Comparison of ENCODE assay signal across 19 cellular contexts in genomic region chr10:43042503-43043341, GRCh38. TPM values are rescaled to one million over a fixed set of nuclear protein-coding genes. Genes with fewer than 3 reads are reported as not detected.
DNase-seq lines count a peak whose midpoint lies in the region; ATAC-seq, FAIRE-seq and TF ChIP-seq lines count a peak whose summit lies in the region.
"Had no signal": no experiment of that assay in that cellular context is flagged by ENCODE, and none has a peak within 500 bp of the region (broad histone marks: within the 10 kb centered on the region; RNA-seq: fewer than 3 reads in every experiment).

No MANE protein-coding gene starts in this region.

- no peak for FAIRE-seq in HTR-8/SVneo (lab: Jason Lieb, UNC)
- FAIRE-seq: G401.6, GM12878 had no signal

- CTCF ChIA-PET in A673 (lab: Charles Lee) = no interaction called here

- H3K4me1 Mint-ChIP-seq in T-helper 2 cell treated with Interferon-gamma antibody and Interleukin-4, amounts not matched to agents 5 μg/mL and 100 μg/mL, for 36 hours (ENCODE audit: low read depth) = no peaks in the 10 kb centered on the region

- peaks cover 44% of the 10 kb centered on the region for H3K4me1 ChIP-seq in A673 (ENCODE audit: insufficient read depth, low read length, poor library complexity, severe bottlenecking)

- H3K36me3 ChIP-seq in A673 (ENCODE audit: insufficient read depth, low read length, poor library complexity, severe bottlenecking) = no peaks in the 10 kb centered on the region
- H3K36me3 ChIP-seq in H7 (replicated peaks; ENCODE audit: control insufficient read depth, insufficient read depth, low read length) = no peaks in the 10 kb centered on the region

- ATAC-seq in omental fat pad (ENCODE audit: low FRiP score) (no peak), GM21619 (IDR thresholded peaks at IDR 0.05; ENCODE audit: unreplicated experiment) (no peak)
- ATAC-seq: activated CD8-positive, alpha-beta T cell treated with anti-CD3 and anti-CD28 coated beads, Interleukin-2, amount 10 ng/mL, durations not matched to agents 7 days and 5 days; GM12878; natural killer cell treated with Interleukin-12 subunit alpha and Interleukin-12 subunit beta and Interleukin-15 and Interleukin-18, amount 100 ng/mL, for 72 hours had no signal

- peak overlapping the region; percentile 82 for H3K27ac ChIP-seq in A673 (ENCODE audit: low read depth, low read length, poor library complexity, severe bottlenecking)
- H3K27ac ChIP-seq in coronary artery = no peak overlapping the region

- H3K9me3 ChIP-seq in A673 (ENCODE audit: low read depth, low read length, poor library complexity, severe bottlenecking) = no peaks in the 10 kb centered on the region

- BruUV-seq in A673 (replicated peaks; lab: Mats Ljungman, UMichigan) = no TSS peak

- H3K4me3 ChIP-seq in A673 (ENCODE audit: low read depth, low read length, poor library complexity, severe bottlenecking) (no peak overlapping the region), H7 (ENCODE audit: insufficient read depth, low read depth, low read length) (no peak overlapping the region), coronary artery (no peak overlapping the region)
- H3K4me3 ChIP-seq: GM12878, lung had no signal

- intact Hi-C loops in A673 (cut with micrococcal nuclease; ENCODE audit: unreplicated experiment) = no loop called here

- H3K4me3 Mint-ChIP-seq in T-helper 2 cell treated with Interferon-gamma antibody and Interleukin-4, amounts not matched to agents 5 μg/mL and 100 μg/mL, for 36 hours = no peak overlapping the region
- H3K4me3 Mint-ChIP-seq: activated CD8-positive, alpha-beta T cell treated with anti-CD3 and anti-CD28 coated beads, Interleukin-2, amount 10 ng/mL, durations not matched to agents 7 days and 5 days; natural killer cell treated with Interleukin-12 subunit alpha and Interleukin-12 subunit beta and Interleukin-15 and Interleukin-18, amount 100 ng/mL, for 72 hours had no signal

- DNase-seq in A673 (ENCODE audit: low spot score) = no peak
- peak; percentile 87 for DNase-seq in H7
- DNase-seq in coronary artery (ENCODE audit: low spot score) = peak; percentile 29
- DNase-seq in omental fat pad (ENCODE audit: low spot score) = peak; percentile 20
- no peak for DNase-seq in GOT3 (lab: John Stamatoyannopoulos, UW)
- no peak for DNase-seq in HTR-8/SVneo (ENCODE audit: insufficient read length, low spot score)
- DNase-seq in T-helper 2 cell treated with Interferon-gamma antibody and Interleukin-4, amounts not matched to agents 5 μg/mL and 100 μg/mL, for 36 hours (ENCODE audit: low spot score) = no peak
- DNase-seq: activated CD8-positive, alpha-beta T cell treated with anti-CD3 and anti-CD28 coated beads, Interleukin-2, amount 10 ng/mL, durations not matched to agents 7 days and 5 days; Calu3; cerebellar nuclear complex; foreskin fibroblast; NCI-H187 treated with DMSO at 0.1 percent for 48 hours; NCI-H446 treated with DMSO at 0.1 percent for 48 hours; retina had no signal

- POLR2A ChIA-PET in A673 (lab: Charles Lee; ENCODE audit: low non-redundant PET) = no interaction called here

- no peaks in the 10 kb centered on the region for H3K27me3 ChIP-seq in A673 (replicated peaks; ENCODE audit: insufficient read depth, low read depth, low read length, poor library complexity)
- H3K27me3 ChIP-seq in H7 (ENCODE audit: control insufficient read depth, insufficient read depth, low read length) = no peaks in the 10 kb centered on the region

- H3K36me3 Mint-ChIP-seq in T-helper 2 cell treated with Interferon-gamma antibody and Interleukin-4, amounts not matched to agents 5 μg/mL and 100 μg/mL, for 36 hours (ENCODE audit: low read depth) = no peaks in the 10 kb centered on the region
- H3K36me3 Mint-ChIP-seq: natural killer cell treated with Interleukin-12 subunit alpha and Interleukin-12 subunit beta and Interleukin-15 and Interleukin-18, amount 100 ng/mL, for 72 hours had no signal

- TF ChIP-seq CTCF in A673 (conservative IDR thresholded peaks at IDR 0.05; ENCODE audit: low read depth, low read length) (no peak), coronary artery (IDR thresholded peaks at IDR 0.05) (no peak), omental fat pad (IDR thresholded peaks at IDR 0.05) (no peak)

- H3K27ac Mint-ChIP-seq in T-helper 2 cell treated with Interferon-gamma antibody and Interleukin-4, amounts not matched to agents 5 μg/mL and 100 μg/mL, for 36 hours = no peak overlapping the region
- H3K27ac Mint-ChIP-seq: activated CD8-positive, alpha-beta T cell treated with anti-CD3 and anti-CD28 coated beads, Interleukin-2, amount 10 ng/mL, durations not matched to agents 7 days and 5 days; natural killer cell treated with Interleukin-12 subunit alpha and Interleukin-12 subunit beta and Interleukin-15 and Interleukin-18, amount 100 ng/mL, for 72 hours had no signal

- H3K9me3 Mint-ChIP-seq in T-helper 2 cell treated with Interferon-gamma antibody and Interleukin-4, amounts not matched to agents 5 μg/mL and 100 μg/mL, for 36 hours = no peaks in the 10 kb centered on the region
- H3K9me3 Mint-ChIP-seq: natural killer cell treated with Interleukin-12 subunit alpha and Interleukin-12 subunit beta and Interleukin-15 and Interleukin-18, amount 100 ng/mL, for 72 hours had no signal

- H3K27me3 Mint-ChIP-seq in T-helper 2 cell treated with Interferon-gamma antibody and Interleukin-4, amounts not matched to agents 5 μg/mL and 100 μg/mL, for 36 hours (ENCODE audit: low read depth) = no peaks in the 10 kb centered on the region
- H3K27me3 Mint-ChIP-seq: natural killer cell treated with Interleukin-12 subunit alpha and Interleukin-12 subunit beta and Interleukin-15 and Interleukin-18, amount 100 ng/mL, for 72 hours had no signal

RNA-seq across cellular contexts. Expression of gene RET, which starts 34.1 kb away (rescaled TPM):
- total RNA-seq in A673 (2021) (68.0 and 70.1 TPM in 2 replicates), omental fat pad (1 to 10 TPM in 2 of 4 donors, under 1 TPM in 2; 0.79 to 1.3 (median 0.96) TPM)
- total RNA-seq in H7 (2014; rRNA removed; shearing (Covaris generic)) = 9.7 and 16.0 TPM in 2 replicates
- total RNA-seq: Calu3; GM12878; natural killer cell treated with Interleukin-12 subunit alpha and Interleukin-12 subunit beta and Interleukin-15 and Interleukin-18, amount 100 ng/mL, for 72 hours had no signal

Comparison
In these comparisons a context has a peak if more than half of its experiments do, and no peak if none do; other contexts are left out.
1. DNase-seq: peak in H7 (single experiment), coronary artery (single experiment) and omental fat pad (single experiment); none in A673 (single experiment), GOT3 (single experiment), HTR-8/SVneo (single experiment) and T-helper 2 cell treated with Interferon-gamma antibody and Interleukin-4, amounts not matched to agents 5 μg/mL and 100 μg/mL, for 36 hours (single experiment).